8 cellular contexts compared by ENCODE assay signal in genomic region chr13:102845630-102846260, GRCh38. TPM values are rescaled to one million over a fixed set of nuclear protein-coding genes. Genes with fewer than 3 reads are reported as not detected.
DNase-seq lines count a peak whose midpoint lies in the region; ATAC-seq, FAIRE-seq and TF ChIP-seq lines count a peak whose summit lies in the region.

TSS of gene ERCC5 (plus strand) at chr13:102846032. CDS start at chr13:102846267, 235 bp downstream.

- in situ Hi-C loops in ACHN (cut with HindIII; ENCODE audit: low pct_ligation_motif_present, low pct_unique_long_range_greater_than_20kb, low sequenced_read_pairs), result no loop called here

- H3K36me3 ChIP-seq in bronchial epithelial cell (ENCODE audit: control insufficient read depth, insufficient read depth, low read length) (peaks cover 2% of the 10 kb centered on the region), small intestine (ENCODE audit: control insufficient read depth in 2 of 2, insufficient read depth in 2 of 2, low read length in 2 of 2) (no peaks in the 10 kb centered on the region)

- WGBS in small intestine, 3 donors, result 0% methylated on average over 47 to 49 of the region's 49 CpGs

- H3K27me3 ChIP-seq in bronchial epithelial cell (ENCODE audit: control insufficient read depth, insufficient read depth, low read length) (no peaks in the 10 kb centered on the region), small intestine (ENCODE audit: control insufficient read depth in 2 of 2, insufficient read depth in 2 of 2, low read length in 2 of 2) (no peaks in the 10 kb centered on the region)

- DNase-seq in ACHN (peak; percentile 94), NCI-H2227 treated with DMSO at 0.1 percent for 48 hours (lab: John Stamatoyannopoulos, UW) (peak; percentile 89), bronchial epithelial cell (ENCODE audit: low read depth) (peak; percentile 88), iPS-NIHi11 (ENCODE audit: low spot score) (peak; percentile 81), small intestine (peak; percentile 97)

- peaks cover 0 to 2% of the 10 kb centered on the region in 2 donors for H3K4me1 ChIP-seq in small intestine (ENCODE audit: control insufficient read depth in 2 of 2, insufficient read depth in 1 of 2, low read depth in 1 of 2, low read length in 1 of 2)

- ATAC-seq in GM18873 (IDR thresholded peaks at IDR 0.05; ENCODE audit: low FRiP score, unreplicated experiment) (peak; percentile 81), HG03139 (IDR thresholded peaks at IDR 0.05; ENCODE audit: unreplicated experiment) (peak; percentile 77)

- no peaks in the 10 kb centered on the region for H3K9me3 ChIP-seq in small intestine (ENCODE audit: control insufficient read depth, low read depth)

- TF ChIP-seq CTCF in WI38 (IDR thresholded peaks at IDR 0.05; ENCODE audit: low read depth, low read length), result no peak
- no peak for TF ChIP-seq CTCF in bronchial epithelial cell (IDR thresholded peaks at IDR 0.05; ENCODE audit: insufficient read depth, low read length, severe bottlenecking)

- H3K4me3 ChIP-seq in WI38 (ENCODE audit: low read depth, low read length) (peak within 1 kb of the TSS; percentile 91), bronchial epithelial cell (ENCODE audit: low read depth, low read length) (peak within 1 kb of the TSS; percentile 85), small intestine (ENCODE audit: low read depth in 1 of 2, low read length in 2 of 2) (peak within 1 kb of the TSS; percentile 79 to 99)

- FAIRE-seq in bronchial epithelial cell (lab: Jason Lieb, UNC) (peak; percentile 75), small intestine (lab: Jason Lieb, UNC) (no peak)

- H3K27ac ChIP-seq in small intestine (ENCODE audit: low read depth in 1 of 2, low read length in 1 of 2), result peak within 1 kb of the TSS; percentile 92 to 97

RNA-seq across cellular contexts. Expression of gene ERCC5, which starts in this region (rescaled TPM):
- total RNA-seq in bronchial epithelial cell, result 41.3 and 44.9 TPM in 2 replicates
- polyA plus RNA-seq in small intestine, result 100 to 1,000 TPM in 1 of 3 donors, 10 to 100 TPM in 2; 40.7 to 112 (median 54.9) TPM

Comparison
In these comparisons a context has a peak if more than half of its experiments do, and no peak if none do; other contexts are left out.
1. Peak in every context shown above with its lines: DNase-seq, ATAC-seq, H3K4me3 ChIP-seq and H3K27ac ChIP-seq.